Comparison of ENCODE assay signal across 19 cellular contexts in genomic region chr5:37971483-37972024, GRCh38.
DNase-seq lines count a peak whose midpoint lies in the region; ATAC-seq, FAIRE-seq and TF ChIP-seq lines count a peak whose summit lies in the region.
"Had no signal": no experiment of that assay in that cellular context is flagged by ENCODE, and none has a peak within 500 bp of the region (broad histone marks: within the 10 kb centered on the region; RNA-seq: fewer than 3 reads in every experiment).

No MANE protein-coding gene starts in this region.

- H3K4me1 ChIP-seq in KMS-11 (ENCODE audit: low read depth, poor library complexity, severe bottlenecking) (peaks cover 19% of the 10 kb centered on the region), K562 (replicated peaks in 1 of 2; ENCODE audit: control insufficient read depth in 2 of 2, insufficient read depth in 2 of 2, low read length in 2 of 2) (no peaks in the 10 kb centered on the region), hepatocyte (ENCODE audit: insufficient read depth) (no peaks in the 10 kb centered on the region)
- H3K4me1 ChIP-seq: BLaER1 had no signal

- in situ Hi-C loops in G401 (cut with HindIII; ENCODE audit: low sequenced_read_pairs) = no loop called here
- in situ Hi-C loops in K562 (cut with MboI) = no loop called here

- intact Hi-C loops in K562 (cut with micrococcal nuclease) = no loop called here

- TF ChIP-seq CTCF in KMS-11 (conservative IDR thresholded peaks at IDR 0.05; ENCODE audit: low read depth, low read length) = no peak
- TF ChIP-seq CTCF in K562 (IDR thresholded peaks at IDR 0.05 in 2 of 3, conservative IDR thresholded peaks at IDR 0.05 in 1 of 3; ENCODE audit: insufficient read depth in 2 of 3, low read depth in 1 of 3, low read length in 3 of 3) = no peak
- no peak for TF ChIP-seq CTCF in hepatocyte (IDR thresholded peaks at IDR 0.05; ENCODE audit: poor library complexity)

- no peaks in the 10 kb centered on the region for H3K9me1 ChIP-seq in K562 (ENCODE audit: control insufficient read depth, insufficient read depth, low read length)

- H3K27me3 ChIP-seq in KMS-11 (ENCODE audit: insufficient read depth, low read depth) (no peaks in the 10 kb centered on the region), K562 (ENCODE audit: control insufficient read depth in 2 of 2, insufficient read depth in 2 of 2, low read length in 2 of 2) (no peaks in the 10 kb centered on the region; a peak in 1 of 5 replicates), hepatocyte (no peaks in the 10 kb centered on the region)
- H3K27me3 ChIP-seq: BLaER1 had no signal

- H4K20me1 ChIP-seq in KMS-11 (ENCODE audit: insufficient read depth) (no peaks in the 10 kb centered on the region), K562 (replicated peaks; ENCODE audit: control insufficient read depth, insufficient read depth, low read length) (no peaks in the 10 kb centered on the region), hepatocyte (ENCODE audit: insufficient read depth, poor library complexity, severe bottlenecking) (no peaks in the 10 kb centered on the region)
- H4K20me1 ChIP-seq: BLaER1 had no signal

- no TSS peak for BruUV-seq in K562 (replicated peaks; lab: Mats Ljungman, UMichigan)

- H2AFZ ChIP-seq in KMS-11 (ENCODE audit: low read depth) (no peak overlapping the region), K562 (ENCODE audit: low read depth, low read length) (no peak overlapping the region), hepatocyte (no peak overlapping the region)

- H3K9me3 ChIP-seq in SK-N-MC (ENCODE audit: low read depth, low read length) (no peaks in the 10 kb centered on the region), K562 (replicated peaks; ENCODE audit: control insufficient read depth, insufficient read depth, low read depth, low read length) (no peaks in the 10 kb centered on the region), hepatocyte (ENCODE audit: low read depth) (no peaks in the 10 kb centered on the region)
- H3K9me3 ChIP-seq: BLaER1 had no signal

- H3K27me3 Mint-ChIP-seq in T-helper 2 cell treated with Interferon-gamma antibody and Interleukin-4, amounts not matched to agents 5 μg/mL and 100 μg/mL, for 36 hours (ENCODE audit: low read depth) = no peaks in the 10 kb centered on the region
- H3K27me3 Mint-ChIP-seq: IgD-negative memory B cell had no signal

- CTCF ChIA-PET in K562 (lab: Yijun Ruan, JAX; ENCODE audit: low intra/inter-chr PET ratio) = no interaction called here

- no peak for TF ChIP-seq EP300 in K562 (IDR thresholded peaks at IDR 0.05; ENCODE audit: low read length)

- H3K27ac ChIP-seq in KMS-11 (no peak overlapping the region), SK-N-MC (peak overlapping the region; percentile 38; the same call in 1 of the 2 replicates), K562 (ENCODE audit: extremely low read depth, low read depth, low read length) (no peak overlapping the region), hepatocyte (no peak overlapping the region)
- H3K27ac ChIP-seq: BLaER1, HL-60 had no signal

- H3K9ac ChIP-seq in KMS-11 (no peak overlapping the region), SK-N-MC (ENCODE audit: insufficient read length) (no peak overlapping the region), K562 (ENCODE audit: insufficient read depth in 1 of 2, low read depth in 2 of 2, low read length in 2 of 2) (no peak overlapping the region)
- H3K9ac ChIP-seq: BLaER1 had no signal

- H3K9me3 Mint-ChIP-seq in T-helper 2 cell treated with Interferon-gamma antibody and Interleukin-4, amounts not matched to agents 5 μg/mL and 100 μg/mL, for 36 hours = no peaks in the 10 kb centered on the region
- H3K9me3 Mint-ChIP-seq: H9 had no signal

- peak overlapping the region; percentile 52 for H3K4me2 ChIP-seq in KMS-11
- no peak overlapping the region for H3K4me2 ChIP-seq in K562 (ENCODE audit: insufficient read depth, low read length)
- H3K4me2 ChIP-seq in hepatocyte = no peak overlapping the region
- H3K4me2 ChIP-seq: BLaER1 had no signal

- H3K4me3 Mint-ChIP-seq in T-helper 2 cell treated with Interferon-gamma antibody and Interleukin-4, amounts not matched to agents 5 μg/mL and 100 μg/mL, for 36 hours = no peak overlapping the region
- H3K4me3 Mint-ChIP-seq: CD14-positive monocyte; CD4-positive, alpha-beta memory T cell; H9; IgD-negative memory B cell had no signal

- no peaks in the 10 kb centered on the region for H3K4me1 Mint-ChIP-seq in T-helper 2 cell treated with Interferon-gamma antibody and Interleukin-4, amounts not matched to agents 5 μg/mL and 100 μg/mL, for 36 hours (ENCODE audit: low read depth)
- H3K4me1 Mint-ChIP-seq: CD14-positive monocyte; CD4-positive, alpha-beta memory T cell; H9; IgD-negative memory B cell had no signal

- POLR2A ChIA-PET in K562 (lab: Yijun Ruan, JAX) = interaction anchor here (0.6 to 0.9 kb wide), 2 partner anchors 16 to 21 kb away, joined by 3 read pairs; no protein-coding TSS in a partner anchor

- ATAC-seq in K562 (no peak), SK-N-SH treated with all-trans-retinoic acid at 6 μM for 48 hours (no peak)

- H3K9me2 ChIP-seq in hepatocyte (replicated peaks; ENCODE audit: insufficient read depth) = no peaks in the 10 kb centered on the region

- 0% methylated on average over 1 of the region's 1 CpG for WGBS in K562 (ENCODE audit: insufficient coverage, low coverage, missing lambda C conversion rate)
- 71% methylated on average over 1 of the region's 1 CpG for WGBS in hepatocyte (ENCODE audit: low lambda C conversion rate, missing lambda C conversion rate)

- H3K36me3 ChIP-seq in KMS-11 (ENCODE audit: insufficient read depth) = no peaks in the 10 kb centered on the region
- H3K36me3 ChIP-seq in SK-N-MC (ENCODE audit: insufficient read depth, low read length) = no peaks in the 10 kb centered on the region
- no peaks in the 10 kb centered on the region for H3K36me3 ChIP-seq in K562 (ENCODE audit: control insufficient read depth, insufficient read depth, low read length)
- H3K36me3 ChIP-seq in hepatocyte (replicated peaks; ENCODE audit: insufficient read depth, low read depth) = no peaks in the 10 kb centered on the region
- H3K36me3 ChIP-seq: BLaER1 had no signal

- DNase-seq in G401 (ENCODE audit: low spot score) = peak; percentile 25
- no peak for DNase-seq in SK-N-MC (ENCODE audit: low read depth, low spot score)
- DNase-seq in K562 (ENCODE audit: extremely low read depth in 1 of 4, low spot score in 3 of 4) = no peak
- no peak for DNase-seq in T-helper 2 cell treated with Interferon-gamma antibody and Interleukin-4, amounts not matched to agents 5 μg/mL and 100 μg/mL, for 36 hours (ENCODE audit: low spot score)
- no peak for DNase-seq in hepatocyte (ENCODE audit: low spot score)
- no peak for DNase-seq in NOMO-1 treated with dmso at 0.1 percent for 144 hours (lab: John Stamatoyannopoulos, UW; ENCODE audit: unreplicated experiment)
- DNase-seq: 8988T; CD4-positive, alpha-beta memory T cell; DMS153; DMS79; GF-D8; H9 had no signal

- no peak for TF ChIP-seq RAD21 in K562 (CRISPR knock-in tag; conservative IDR thresholded peaks at IDR 0.05 in 1 of 2, IDR thresholded peaks at IDR 0.05 in 1 of 2)

- H3K4me3 ChIP-seq in KMS-11 (IDR thresholded peaks at IDR 0.05; ENCODE audit: insufficient read depth, low read depth, low read length) (no peak overlapping the region), SK-N-MC (no peak overlapping the region), K562 (no peak overlapping the region), hepatocyte (no peak overlapping the region)
- H3K4me3 ChIP-seq: BLaER1 had no signal

- H3K79me2 ChIP-seq in KMS-11 (ENCODE audit: insufficient read depth, low read depth) (no peaks in the 10 kb centered on the region), K562 (ENCODE audit: control insufficient read depth, insufficient read depth, low read length) (no peaks in the 10 kb centered on the region), hepatocyte (no peaks in the 10 kb centered on the region)

- FAIRE-seq in K562 (lab: Jason Lieb, UNC) = no peak
- FAIRE-seq: H1 had no signal

- no peaks in the 10 kb centered on the region for H3K36me3 Mint-ChIP-seq in T-helper 2 cell treated with Interferon-gamma antibody and Interleukin-4, amounts not matched to agents 5 μg/mL and 100 μg/mL, for 36 hours (ENCODE audit: low read depth)
- H3K36me3 Mint-ChIP-seq: CD14-positive monocyte; CD4-positive, alpha-beta memory T cell; IgD-negative memory B cell had no signal

- H3K27ac Mint-ChIP-seq in T-helper 2 cell treated with Interferon-gamma antibody and Interleukin-4, amounts not matched to agents 5 μg/mL and 100 μg/mL, for 36 hours = no peak overlapping the region
- H3K27ac Mint-ChIP-seq: CD14-positive monocyte; CD4-positive, alpha-beta memory T cell; H9; IgD-negative memory B cell had no signal

- TF ChIP-seq POLR2A in K562 (conservative IDR thresholded peaks at IDR 0.05) = no peak

TF ChIP-seq in K562, 482 proteins besides CTCF, POLR2A, EP300 and RAD21:
- TF ChIP-seq ZNF324 (CRISPR knock-in tag; IDR thresholded peaks at IDR 0.05) (no peak), ZNF263 (CRISPR knock-in tag; IDR thresholded peaks at IDR 0.05; ENCODE audit: borderline replicate concordance) (no peak), MCM2 (IDR thresholded peaks at IDR 0.05; ENCODE audit: low read depth) (no peak), BRF1 (IDR thresholded peaks at IDR 0.05; ENCODE audit: borderline replicate concordance, extremely low read depth, insufficient read length) (no peak), ZNF24 (IDR thresholded peaks at IDR 0.05) (peak; percentile 83), DDX20 (tag; IDR thresholded peaks at IDR 0.05; ENCODE audit: low read depth) (no peak), SMARCC2 (IDR thresholded peaks at IDR 0.05; ENCODE audit: low read depth) (no peak), EWSR1 (IDR thresholded peaks at IDR 0.05; ENCODE audit: borderline replicate concordance, low read depth, partially characterized antibody) (no peak), U2AF1 (optimal IDR thresholded peaks at IDR 0.05; ENCODE audit: low read depth, low read length) (no peak)

TF ChIP-seq in SK-N-SH treated with all-trans-retinoic acid at 6 μM for 48 hours, 23 proteins besides CTCF, POLR2A, EP300 and RAD21 (continues in another document):
- TF ChIP-seq ZFP3 (CRISPR knock-in tag; IDR thresholded peaks at IDR 0.05) (no peak), ZNF8 (CRISPR knock-in tag; IDR thresholded peaks at IDR 0.05) (no peak), CSDC2 (CRISPR knock-in tag; IDR thresholded peaks at IDR 0.05) (no peak), ESRRG (CRISPR knock-in tag; IDR thresholded peaks at IDR 0.05) (no peak), ARNTL (CRISPR knock-in tag; IDR thresholded peaks at IDR 0.05; ENCODE audit: borderline replicate concordance, low read depth) (no peak)
- TF ChIP-seq, protein P1, sequence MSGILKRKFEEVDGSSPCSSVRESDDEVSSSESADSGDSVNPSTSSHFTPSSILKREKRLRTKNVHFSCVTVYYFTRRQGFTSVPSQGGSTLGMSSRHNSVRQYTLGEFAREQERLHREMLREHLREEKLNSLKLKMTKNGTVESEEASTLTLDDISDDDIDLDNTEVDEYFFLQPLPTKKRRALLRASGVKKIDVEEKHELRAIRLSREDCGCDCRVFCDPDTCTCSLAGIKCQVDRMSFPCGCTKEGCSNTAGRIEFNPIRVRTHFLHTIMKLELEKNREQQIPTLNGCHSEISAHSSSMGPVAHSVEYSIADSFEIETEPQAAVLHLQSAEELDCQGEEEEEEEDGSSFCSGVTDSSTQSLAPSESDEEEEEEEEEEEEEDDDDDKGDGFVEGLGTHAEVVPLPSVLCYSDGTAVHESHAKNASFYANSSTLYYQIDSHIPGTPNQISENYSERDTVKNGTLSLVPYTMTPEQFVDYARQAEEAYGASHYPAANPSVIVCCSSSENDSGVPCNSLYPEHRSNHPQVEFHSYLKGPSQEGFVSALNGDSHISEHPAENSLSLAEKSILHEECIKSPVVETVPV (CRISPR knock-in tag; IDR thresholded peaks at IDR 0.05) = no peak
